In genomic region chr9:96556701-96557461, GRCh38 we compare ENCODE assay signal across 13 cellular contexts.
DNase-seq lines count a peak whose midpoint lies in the region; ATAC-seq and TF ChIP-seq lines count a peak whose summit lies in the region.
"Had no signal": no experiment of that assay in that cellular context is flagged by ENCODE, and none has a peak within 500 bp of the region (broad histone marks: within the 10 kb centered on the region; RNA-seq: fewer than 3 reads in every experiment).

No MANE protein-coding gene starts in this region.

- no peak overlapping the region for H2AFZ ChIP-seq in GM23338

- H3K27me3 ChIP-seq in GM23338 (ENCODE audit: insufficient read depth) (no peaks in the 10 kb centered on the region), dorsolateral prefrontal cortex (no peaks in the 10 kb centered on the region), right lobe of liver (no peaks in the 10 kb centered on the region)

- H3K27ac ChIP-seq in GM23338 (ENCODE audit: low read depth) (peak overlapping the region; percentile 51; the same call in 1 of the 2 replicates), dorsolateral prefrontal cortex (peak overlapping the region in 58 of 59 donors; percentile 54 to 95 (median 88)), right lobe of liver (no peak overlapping the region)

- peak; percentile 83 for ATAC-seq in GM23338
- peak in 3 of 4 donors; percentile 15 to 48 (median 19) for ATAC-seq in right lobe of liver
- no peak for ATAC-seq in stimulated activated naive B cell treated with anti-CD40 and anti-IgM and Interleukin-4, amounts not matched to agents 10 μg/mL and 1 μg/mL and 100 μg/mL, for 72 hours (replicated peaks)
- ATAC-seq in HG03439 (IDR thresholded peaks at IDR 0.05; ENCODE audit: unreplicated experiment): no peak
- ATAC-seq: CD8-positive, alpha-beta T cell; natural killer cell treated with Interleukin-12 subunit alpha and Interleukin-12 subunit beta and Interleukin-15 and Interleukin-18, amount 100 ng/mL, for 72 hours had no signal

- no peaks in the 10 kb centered on the region for H3K9me2 ChIP-seq in GM23338 (ENCODE audit: insufficient read depth)

- H3K27ac Mint-ChIP-seq in GM23338 (peak overlapping the region; percentile 62), Calu3 (ENCODE audit: unreplicated experiment) (no peak overlapping the region)
- H3K27ac Mint-ChIP-seq in stimulated activated naive B cell treated with anti-CD40 and anti-IgM and Interleukin-4, amounts not matched to agents 10 μg/mL and 1 μg/mL and 100 μg/mL, for 72 hours: peak overlapping the region; percentile 37
- H3K27ac Mint-ChIP-seq: CD8-positive, alpha-beta T cell; natural killer cell treated with Interleukin-12 subunit alpha and Interleukin-12 subunit beta and Interleukin-15 and Interleukin-18, amount 100 ng/mL, for 72 hours had no signal

- H3K4me2 ChIP-seq in GM23338: no peak overlapping the region

- DNase-seq in GM23338 (ENCODE audit: low spot score) (peak; percentile 14), dorsolateral prefrontal cortex (peak in 9 of 10 donors; percentile 36 to 73 (median 51)), right lobe of liver (no peak), DMS114 treated with DMSO at 0.1 percent for 48 hours (lab: John Stamatoyannopoulos, UW; ENCODE audit: unreplicated experiment) (no peak), Calu3 (no peak), NCI-H128 (lab: John Stamatoyannopoulos, UW; ENCODE audit: unreplicated experiment) (no peak)
- DNase-seq in stimulated activated naive B cell treated with anti-CD40 and anti-IgM and Interleukin-4, amounts not matched to agents 10 μg/mL and 1 μg/mL and 100 μg/mL, for 72 hours: no peak
- DNase-seq: activated CD4-positive, alpha-beta T cell treated with anti-CD3 and anti-CD28 coated beads for 1 hour; activated gamma-delta T cell treated with Interleukin-2 at 50 U/mL for 16 hours; CD8-positive, alpha-beta T cell; NCI-H2081 treated with DMSO at 0.1 percent for 48 hours had no signal

- TF ChIP-seq CTCF in GM23338 (conservative IDR thresholded peaks at IDR 0.05; ENCODE audit: low read depth in 2 of 2) (no peak), dorsolateral prefrontal cortex (IDR thresholded peaks at IDR 0.05 in 54 of 56, conservative IDR thresholded peaks at IDR 0.05 in 2 of 56; ENCODE audit: low read depth in 1 of 56, partially characterized antibody in 56 of 56) (peak in 1 of 56 donors; percentile 5), right lobe of liver (IDR thresholded peaks at IDR 0.05) (no peak), Calu3 (IDR thresholded peaks at IDR 0.05; ENCODE audit: unreplicated experiment) (no peak)

- H4K20me1 ChIP-seq in GM23338 (replicated peaks; ENCODE audit: insufficient read depth): no peaks in the 10 kb centered on the region

- BruUV-seq in Calu3 (replicated peaks; lab: Mats Ljungman, UMichigan): no TSS peak

- no peak overlapping the region for H3K4me3 Mint-ChIP-seq in GM23338
- no peak overlapping the region for H3K4me3 Mint-ChIP-seq in stimulated activated naive B cell treated with anti-CD40 and anti-IgM and Interleukin-4, amounts not matched to agents 10 μg/mL and 1 μg/mL and 100 μg/mL, for 72 hours
- no peak overlapping the region for H3K4me3 Mint-ChIP-seq in Calu3 (ENCODE audit: low read depth, unreplicated experiment)
- H3K4me3 Mint-ChIP-seq: CD8-positive, alpha-beta T cell; natural killer cell treated with Interleukin-12 subunit alpha and Interleukin-12 subunit beta and Interleukin-15 and Interleukin-18, amount 100 ng/mL, for 72 hours had no signal

- H3K4me3 ChIP-seq in GM23338: no peak overlapping the region
- H3K4me3 ChIP-seq in dorsolateral prefrontal cortex: peak overlapping the region in 21 of 59 donors; percentile 0 to 41 (median 14)
- H3K4me3 ChIP-seq in right lobe of liver: no peak overlapping the region

- intact Hi-C loops in dorsolateral prefrontal cortex (cut with DNase I) (loop anchor here (5.0 kb wide), 4 partner anchors 40 to 60 kb away; partner anchors contain the start of gene CDC14B (in 1 of the 2)), right lobe of liver (cut with DNase I) (no loop called here), Calu3 (cut with micrococcal nuclease; ENCODE audit: unreplicated experiment) (no loop called here)

- H3K79me2 ChIP-seq in GM23338 (replicated peaks; ENCODE audit: insufficient read depth): no peaks in the 10 kb centered on the region

- H3K9me3 Mint-ChIP-seq in GM23338 (no peaks in the 10 kb centered on the region), Calu3 (ENCODE audit: low read depth, unreplicated experiment) (no peaks in the 10 kb centered on the region)
- H3K9me3 Mint-ChIP-seq in stimulated activated naive B cell treated with anti-CD40 and anti-IgM and Interleukin-4, amounts not matched to agents 10 μg/mL and 1 μg/mL and 100 μg/mL, for 72 hours: no peaks in the 10 kb centered on the region
- H3K9me3 Mint-ChIP-seq: CD8-positive, alpha-beta T cell; natural killer cell treated with Interleukin-12 subunit alpha and Interleukin-12 subunit beta and Interleukin-15 and Interleukin-18, amount 100 ng/mL, for 72 hours had no signal

- H3F3A ChIP-seq in GM23338 (replicated peaks; ENCODE audit: low read depth): no peaks in the 10 kb centered on the region

- no peaks in the 10 kb centered on the region for H3K9me3 ChIP-seq in right lobe of liver

- H3K36me3 ChIP-seq in GM23338 (ENCODE audit: insufficient read depth) (no peaks in the 10 kb centered on the region), right lobe of liver (peaks cover 0 to 2% (median 0%) of the 10 kb centered on the region in 4 donors)

- peaks cover 4% of the 10 kb centered on the region; the same call in 2 of the 3 replicates for H3K36me3 Mint-ChIP-seq in GM23338 (ENCODE audit: low read depth)
- peaks cover 0 to 4% of the 10 kb centered on the region in 2 donors for H3K36me3 Mint-ChIP-seq in stimulated activated naive B cell treated with anti-CD40 and anti-IgM and Interleukin-4, amounts not matched to agents 10 μg/mL and 1 μg/mL and 100 μg/mL, for 72 hours
- no peaks in the 10 kb centered on the region for H3K36me3 Mint-ChIP-seq in Calu3 (ENCODE audit: insufficient read depth, unreplicated experiment)
- H3K36me3 Mint-ChIP-seq: natural killer cell treated with Interleukin-12 subunit alpha and Interleukin-12 subunit beta and Interleukin-15 and Interleukin-18, amount 100 ng/mL, for 72 hours had no signal

- H3K4me1 Mint-ChIP-seq in GM23338 (peaks cover 32% of the 10 kb centered on the region), Calu3 (ENCODE audit: low read depth, unreplicated experiment) (no peaks in the 10 kb centered on the region)
- H3K4me1 Mint-ChIP-seq in stimulated activated naive B cell treated with anti-CD40 and anti-IgM and Interleukin-4, amounts not matched to agents 10 μg/mL and 1 μg/mL and 100 μg/mL, for 72 hours: peaks cover 13 to 20% of the 10 kb centered on the region in 2 donors

- CTCF ChIA-PET in Calu3 (lab: Charles Lee): no interaction called here

- WGBS in right lobe of liver (ENCODE audit: insufficient coverage, low coverage, low lambda C conversion rate, missing lambda C conversion rate): 68% methylated on average over 6 of the region's 15 CpGs

- H3K27me3 Mint-ChIP-seq in GM23338 (ENCODE audit: insufficient read depth, low read depth, poor library complexity) (no peaks in the 10 kb centered on the region), Calu3 (ENCODE audit: unreplicated experiment) (no peaks in the 10 kb centered on the region)
- H3K27me3 Mint-ChIP-seq in stimulated activated naive B cell treated with anti-CD40 and anti-IgM and Interleukin-4, amounts not matched to agents 10 μg/mL and 1 μg/mL and 100 μg/mL, for 72 hours: peaks cover 0 to 6% of the 10 kb centered on the region in 2 donors

- H3K4me1 ChIP-seq in GM23338 (ENCODE audit: insufficient read depth): peaks cover 20% of the 10 kb centered on the region
- no peaks in the 10 kb centered on the region for H3K4me1 ChIP-seq in right lobe of liver

- TF ChIP-seq POLR2A in right lobe of liver (IDR thresholded peaks at IDR 0.05): no peak

TF ChIP-seq in GM23338, 12 proteins besides CTCF, POLR2A, EP300 and RAD21 (continues in another document):
- TF ChIP-seq EZH2 (IDR thresholded peaks at IDR 0.05; ENCODE audit: low read depth, unreplicated experiment) (no peak), CREB1 (CRISPR knock-in tag; IDR thresholded peaks at IDR 0.05; ENCODE audit: low read depth) (no peak), ETS1 (IDR thresholded peaks at IDR 0.05) (no peak), ZNF114 (CRISPR knock-in tag; IDR thresholded peaks at IDR 0.05) (no peak), NANOG (IDR thresholded peaks at IDR 0.05; ENCODE audit: borderline replicate concordance) (no peak), EZH2phosphoT487 (IDR thresholded peaks at IDR 0.05; ENCODE audit: unreplicated experiment) (no peak), STAT1 (IDR thresholded peaks at IDR 0.05; ENCODE audit: unreplicated experiment) (no peak), ZNF331 (CRISPR knock-in tag; IDR thresholded peaks at IDR 0.05; ENCODE audit: low read depth) (no peak), JUNB (IDR thresholded peaks at IDR 0.05; ENCODE audit: unreplicated experiment) (no peak), POLR2AphosphoS5 (IDR thresholded peaks at IDR 0.05; ENCODE audit: low read depth) (no peak)

Comparison
In these comparisons a context has a peak if more than half of its experiments do, and no peak if none do; other contexts are left out.
1. ATAC-seq: peak in GM23338 (single experiment) and right lobe of liver (3 of 4); none in stimulated activated naive B cell treated with anti-CD40 and anti-IgM and Interleukin-4, amounts not matched to agents 10 μg/mL and 1 μg/mL and 100 μg/mL, for 72 hours (0 of 2) and HG03439 (single experiment).
2. DNase-seq: peak in GM23338 (single experiment) and dorsolateral prefrontal cortex (9 of 10); none in right lobe of liver (0 of 3), stimulated activated naive B cell treated with anti-CD40 and anti-IgM and Interleukin-4, amounts not matched to agents 10 μg/mL and 1 μg/mL and 100 μg/mL, for 72 hours (single experiment), DMS114 treated with DMSO at 0.1 percent for 48 hours (single experiment), Calu3 (single experiment) and NCI-H128 (single experiment).
3. H3K27ac ChIP-seq: peak in GM23338 (single experiment) and dorsolateral prefrontal cortex (58 of 59); none in right lobe of liver (0 of 3).
4. intact Hi-C loops: an anchor here in dorsolateral prefrontal cortex (5.0 kb wide); none called in right lobe of liver and Calu3.